ENCODE assay signal across 18 cellular contexts in genomic region chrX:97452283-97452682, GRCh38.
"Had no signal": no experiment of that assay in that cellular context is flagged by ENCODE, and none has a peak within 500 bp of the region (broad histone marks: within the 10 kb centered on the region; RNA-seq: fewer than 3 reads in every experiment).

No MANE protein-coding gene starts in this region.

- H3K36me3 ChIP-seq: adrenal gland, left lung, tibial nerve, vagina had no signal

- H3K27ac ChIP-seq: adrenal gland, left lung, tibial nerve, vagina had no signal

- H3K4me1 ChIP-seq: adrenal gland, left lung, tibial nerve, vagina had no signal

- ATAC-seq: left lung; natural killer cell; right cardiac atrium; stimulated activated memory B cell treated with anti-CD40 and anti-IgM and Interleukin-4, amounts not matched to agents 10 μg/mL and 1 μg/mL and 100 μg/mL, for 72 hours had no signal

- H3K4me3 ChIP-seq: adrenal gland, left lung, smooth muscle cell, tibial nerve, vagina had no signal

- H3K4me1 Mint-ChIP-seq: activated B cell treated with CpG ODN at 0.5 μM for 24 hours; activated CD4-positive, alpha-beta T cell treated with anti-CD3 and anti-CD28 coated beads, Interleukin-2, amount 10 ng/mL, durations not matched to agents 24 days and 14 days; activated naive CD4-positive, alpha-beta T cell treated with anti-CD3 and anti-CD28 coated beads, Interleukin-2, amount 10 ng/mL, durations not matched to agents 7 days and 5 days; natural killer cell; stimulated activated memory B cell treated with anti-CD40 and anti-IgM and Interleukin-4, amounts not matched to agents 10 μg/mL and 1 μg/mL and 100 μg/mL, for 72 hours had no signal

- H3K36me3 Mint-ChIP-seq: activated naive CD4-positive, alpha-beta T cell treated with anti-CD3 and anti-CD28 coated beads, Interleukin-2, amount 10 ng/mL, durations not matched to agents 7 days and 5 days; natural killer cell had no signal

- FAIRE-seq: keratinocyte had no signal

- DNase-seq: activated B cell treated with CpG ODN at 0.5 μM for 24 hours; activated CD4-positive, alpha-beta T cell treated with anti-CD3 and anti-CD28 coated beads, Interleukin-2, amount 10 ng/mL, durations not matched to agents 24 days and 14 days; activated naive CD4-positive, alpha-beta T cell treated with anti-CD3 and anti-CD28 coated beads, Interleukin-2, amount 10 ng/mL, durations not matched to agents 7 days and 5 days; adrenal gland; caudate nucleus; cortex of kidney; effector CD8-positive, alpha-beta T cell; left lung; natural killer cell; nucleus accumbens; right cardiac atrium had no signal

- H3K9me3 ChIP-seq: adrenal gland, left lung, tibial nerve, vagina had no signal

- H3K4me3 Mint-ChIP-seq: activated B cell treated with CpG ODN at 0.5 μM for 24 hours; activated CD4-positive, alpha-beta T cell treated with anti-CD3 and anti-CD28 coated beads, Interleukin-2, amount 10 ng/mL, durations not matched to agents 24 days and 14 days; activated naive CD4-positive, alpha-beta T cell treated with anti-CD3 and anti-CD28 coated beads, Interleukin-2, amount 10 ng/mL, durations not matched to agents 7 days and 5 days; natural killer cell; stimulated activated memory B cell treated with anti-CD40 and anti-IgM and Interleukin-4, amounts not matched to agents 10 μg/mL and 1 μg/mL and 100 μg/mL, for 72 hours had no signal

- H3K27ac Mint-ChIP-seq: activated B cell treated with CpG ODN at 0.5 μM for 24 hours; activated CD4-positive, alpha-beta T cell treated with anti-CD3 and anti-CD28 coated beads, Interleukin-2, amount 10 ng/mL, durations not matched to agents 24 days and 14 days; activated naive CD4-positive, alpha-beta T cell treated with anti-CD3 and anti-CD28 coated beads, Interleukin-2, amount 10 ng/mL, durations not matched to agents 7 days and 5 days; activated T-helper 2 cell treated with anti-CD3 and anti-CD28 coated beads, Interferon-gamma antibody, Interleukin-2, Interleukin-4, amounts not matched to agents 10 μg/mL and 5 μg/mL and 100 μg/mL, durations not matched to agents 14 hours and 24 hours and 36 hours; natural killer cell; progenitor cell of endocrine pancreas; stimulated activated memory B cell treated with anti-CD40 and anti-IgM and Interleukin-4, amounts not matched to agents 10 μg/mL and 1 μg/mL and 100 μg/mL, for 72 hours had no signal

- H3K4me2 ChIP-seq: smooth muscle cell had no signal

- H3K27me3 ChIP-seq: adrenal gland, left lung, vagina had no signal

- H3K9me3 Mint-ChIP-seq: activated B cell treated with CpG ODN at 0.5 μM for 24 hours; activated CD4-positive, alpha-beta T cell treated with anti-CD3 and anti-CD28 coated beads, Interleukin-2, amount 10 ng/mL, durations not matched to agents 24 days and 14 days; activated naive CD4-positive, alpha-beta T cell treated with anti-CD3 and anti-CD28 coated beads, Interleukin-2, amount 10 ng/mL, durations not matched to agents 7 days and 5 days; activated T-helper 2 cell treated with anti-CD3 and anti-CD28 coated beads, Interferon-gamma antibody, Interleukin-2, Interleukin-4, amounts not matched to agents 10 μg/mL and 5 μg/mL and 100 μg/mL, durations not matched to agents 14 hours and 24 hours and 36 hours; natural killer cell had no signal
